ENCODE assay signal across 26 cellular contexts in genomic region chr12:126770188-126770587, GRCh38.
A peak's percentile ranks its signal among the peaks of the same experiment; 100 is the strongest.
DNase-seq lines count a peak whose midpoint lies in the region; ATAC-seq and TF ChIP-seq lines count a peak whose summit lies in the region.
"Had no signal": no experiment of that assay in that cellular context is flagged by ENCODE, and none has a peak within 500 bp of the region (broad histone marks: within the 10 kb centered on the region; RNA-seq: fewer than 3 reads in every experiment).

No MANE protein-coding gene starts in this region.

- H3K4me3 Mint-ChIP-seq in CD4-positive, alpha-beta memory T cell: peak overlapping the region; percentile 73 to 82 (median 78)
- H3K4me3 Mint-ChIP-seq in effector memory CD8-positive, alpha-beta T cell: peak overlapping the region; percentile 89 to 98
- H3K4me3 Mint-ChIP-seq: T-helper 1 cell treated with Interleukin-12 subunit alpha and Interleukin-12 subunit beta and Interleukin-4 antibody, amounts not matched to agents 30 μg/mL and 1 μg/mL, for 36 hours had no signal

- POLR2A ChIA-PET in CD4-positive, alpha-beta memory T cell (lab: Charles Lee; ENCODE audit: partially characterized antibody): interaction anchor here (1.2 kb wide), 1 partner anchor 13 kb away, joined by 3 read pairs; no protein-coding TSS in a partner anchor

- H2AFZ ChIP-seq in ACC112 (ENCODE audit: low read length, unreplicated experiment): no peak overlapping the region

- H3K4me1 ChIP-seq in ACC112 (ENCODE audit: control insufficient read depth, insufficient read depth, low read length, unreplicated experiment) (no peaks in the 10 kb centered on the region), transverse colon (no peaks in the 10 kb centered on the region)
- peaks cover 48% of the 10 kb centered on the region for H3K4me1 ChIP-seq in CD4-positive, alpha-beta memory T cell (ENCODE audit: insufficient read depth, low read length)
- H3K4me1 ChIP-seq: colonic mucosa, psoas muscle, SJCRH30, thyroid gland had no signal

- no peaks in the 10 kb centered on the region for H3K36me3 ChIP-seq in ACC112 (ENCODE audit: insufficient read depth, low read length)
- peaks cover 4% of the 10 kb centered on the region for H3K36me3 ChIP-seq in CD4-positive, alpha-beta memory T cell (ENCODE audit: insufficient read depth, low read length)
- H3K36me3 ChIP-seq in transverse colon: no peaks in the 10 kb centered on the region
- H3K36me3 ChIP-seq: colonic mucosa, SJCRH30, thyroid gland had no signal

- intact Hi-C loops in CD4-positive, alpha-beta memory T cell (cut with micrococcal nuclease): no loop called here
- intact Hi-C loops in transverse colon (cut with DNase I; ENCODE audit: low total_unique reads): loop anchor here (5.0 kb wide), 1 partner anchor 1242 kb away; no protein-coding TSS in a partner anchor

- H3K27ac Mint-ChIP-seq in CD4-positive, alpha-beta memory T cell: peak overlapping the region in 6 of 7 donors; percentile 17 to 95 (median 82)
- peak overlapping the region; percentile 99 to 100 for H3K27ac Mint-ChIP-seq in effector memory CD8-positive, alpha-beta T cell
- H3K27ac Mint-ChIP-seq: T-helper 1 cell treated with Interleukin-12 subunit alpha and Interleukin-12 subunit beta and Interleukin-4 antibody, amounts not matched to agents 30 μg/mL and 1 μg/mL, for 36 hours had no signal

- in situ Hi-C loops in transverse colon (cut with MboI; ENCODE audit: low pct_ligation_motif_present in 1 of 4, low pct_unique_long_range_greater_than_20kb in 1 of 4, low sequenced_read_pairs in 3 of 4): no loop called here

- no peak for DNase-seq in CD4-positive, alpha-beta memory T cell
- DNase-seq in RPMI7951 (ENCODE audit: low read depth) (peak; percentile 65), NCI-H1092 treated with DMSO at 0.1 percent for 48 hours (lab: John Stamatoyannopoulos, UW) (no peak), transverse colon (no peak)
- DNase-seq in effector memory CD8-positive, alpha-beta T cell: no peak
- DNase-seq in stimulated activated CD4-positive, alpha-beta T cell treated with anti-CD3 and anti-CD28 coated beads, Interleukin-2, amount 100 ng/mL, for 48 hours: no peak
- DNase-seq: activated effector memory CD4-positive, alpha-beta T cell treated with Interleukin-2 at 50 U/mL for 16 hours; colonic mucosa; kidney glomerular epithelial cell; NCI-H1092; NCI-H2029; NCI-H345; psoas muscle; SJCRH30; stimulated activated CD4-positive, alpha-beta T cell treated with anti-CD3 and anti-CD28 coated beads, Interleukin-1b, Interleukin-23, amount 100 ng/mL, for 48 hours; stimulated activated naive CD4-positive, alpha-beta T cell; thyroid gland had no signal

- no peaks in the 10 kb centered on the region for H3K27me3 Mint-ChIP-seq in CD4-positive, alpha-beta memory T cell
- no peaks in the 10 kb centered on the region for H3K27me3 Mint-ChIP-seq in effector memory CD8-positive, alpha-beta T cell

- ATAC-seq in effector memory CD8-positive, alpha-beta T cell (replicated peaks): no peak
- no peak for ATAC-seq in GM19035 (IDR thresholded peaks at IDR 0.05; ENCODE audit: unreplicated experiment)
- ATAC-seq: GM12878, Panc1, psoas muscle had no signal

- peaks cover 39 to 44% of the 10 kb centered on the region in 2 donors for H3K36me3 Mint-ChIP-seq in CD4-positive, alpha-beta memory T cell
- H3K36me3 Mint-ChIP-seq in effector memory CD8-positive, alpha-beta T cell (ENCODE audit: insufficient read depth): peaks cover 31% of the 10 kb centered on the region

- H3K9me3 Mint-ChIP-seq in CD4-positive, alpha-beta memory T cell: peaks cover 3 to 52% (median 39%) of the 10 kb centered on the region in 8 donors
- peaks cover 6 to 15% of the 10 kb centered on the region in 2 donors for H3K9me3 Mint-ChIP-seq in effector memory CD8-positive, alpha-beta T cell

- TF ChIP-seq POLR2A in transverse colon (IDR thresholded peaks at IDR 0.05): no peak

- peak overlapping the region; percentile 47; the same call in 1 of the 2 replicates for H3K4me3 ChIP-seq in ACC112 (ENCODE audit: low read depth, low read length)
- no peak overlapping the region for H3K4me3 ChIP-seq in CD4-positive, alpha-beta memory T cell (ENCODE audit: low read length in 2 of 2)
- H3K4me3 ChIP-seq in transverse colon: no peak overlapping the region
- H3K4me3 ChIP-seq: colonic mucosa, GM12878, lung, psoas muscle, skin epidermis, thyroid gland had no signal

- H3K27ac ChIP-seq in ACC112 (ENCODE audit: low read depth, low read length): no peak overlapping the region
- H3K27ac ChIP-seq in CD4-positive, alpha-beta memory T cell (ENCODE audit: low read depth, low read length): no peak overlapping the region
- H3K27ac ChIP-seq in transverse colon: no peak overlapping the region
- H3K27ac ChIP-seq: colonic mucosa, KMS-11, psoas muscle, SJCRH30, skin epidermis, thyroid gland, VCaP had no signal

- no peak for TF ChIP-seq EP300 in transverse colon (IDR thresholded peaks at IDR 0.05; ENCODE audit: low read depth)

- TF ChIP-seq CTCF in transverse colon (IDR thresholded peaks at IDR 0.05): no peak

- H3K27me3 ChIP-seq in ACC112 (ENCODE audit: insufficient read depth, low read length): no peaks in the 10 kb centered on the region
- no peaks in the 10 kb centered on the region for H3K27me3 ChIP-seq in CD4-positive, alpha-beta memory T cell (ENCODE audit: insufficient read depth, low read length)
- no peaks in the 10 kb centered on the region for H3K27me3 ChIP-seq in transverse colon
- H3K27me3 ChIP-seq: colonic mucosa, SJCRH30, thyroid gland had no signal

- peaks cover 24 to 63% (median 40%) of the 10 kb centered on the region in 4 donors for H3K4me1 Mint-ChIP-seq in CD4-positive, alpha-beta memory T cell
- H3K4me1 Mint-ChIP-seq in effector memory CD8-positive, alpha-beta T cell (ENCODE audit: low read depth in 2 of 2): peaks cover 24 to 38% of the 10 kb centered on the region in 2 donors

- no peaks in the 10 kb centered on the region for H3K79me2 ChIP-seq in ACC112 (ENCODE audit: control insufficient read depth, insufficient read depth, low read length, unreplicated experiment)

- CTCF ChIA-PET in CD4-positive, alpha-beta memory T cell (lab: Charles Lee; ENCODE audit: partially characterized antibody): interaction anchor here (2.6 to 3.2 kb wide), 2 partner anchors 14 to 22 kb away, joined by 17 to 19 read pairs; no protein-coding TSS in a partner anchor

- peaks cover 0 to 10% of the 10 kb centered on the region in 2 donors for H3K9me3 ChIP-seq in CD4-positive, alpha-beta memory T cell (ENCODE audit: control insufficient read depth in 1 of 2, low read length in 2 of 2)
- no peaks in the 10 kb centered on the region for H3K9me3 ChIP-seq in transverse colon
- H3K9me3 ChIP-seq: colonic mucosa, thyroid gland had no signal

- 60 to 82% methylated on average over 3 of the region's 3 CpGs for WGBS in transverse colon (ENCODE audit: low coverage in 1 of 2), 2 donors
